1 cellular context compared by ENCODE assay signal in the genomic region with DNA sequence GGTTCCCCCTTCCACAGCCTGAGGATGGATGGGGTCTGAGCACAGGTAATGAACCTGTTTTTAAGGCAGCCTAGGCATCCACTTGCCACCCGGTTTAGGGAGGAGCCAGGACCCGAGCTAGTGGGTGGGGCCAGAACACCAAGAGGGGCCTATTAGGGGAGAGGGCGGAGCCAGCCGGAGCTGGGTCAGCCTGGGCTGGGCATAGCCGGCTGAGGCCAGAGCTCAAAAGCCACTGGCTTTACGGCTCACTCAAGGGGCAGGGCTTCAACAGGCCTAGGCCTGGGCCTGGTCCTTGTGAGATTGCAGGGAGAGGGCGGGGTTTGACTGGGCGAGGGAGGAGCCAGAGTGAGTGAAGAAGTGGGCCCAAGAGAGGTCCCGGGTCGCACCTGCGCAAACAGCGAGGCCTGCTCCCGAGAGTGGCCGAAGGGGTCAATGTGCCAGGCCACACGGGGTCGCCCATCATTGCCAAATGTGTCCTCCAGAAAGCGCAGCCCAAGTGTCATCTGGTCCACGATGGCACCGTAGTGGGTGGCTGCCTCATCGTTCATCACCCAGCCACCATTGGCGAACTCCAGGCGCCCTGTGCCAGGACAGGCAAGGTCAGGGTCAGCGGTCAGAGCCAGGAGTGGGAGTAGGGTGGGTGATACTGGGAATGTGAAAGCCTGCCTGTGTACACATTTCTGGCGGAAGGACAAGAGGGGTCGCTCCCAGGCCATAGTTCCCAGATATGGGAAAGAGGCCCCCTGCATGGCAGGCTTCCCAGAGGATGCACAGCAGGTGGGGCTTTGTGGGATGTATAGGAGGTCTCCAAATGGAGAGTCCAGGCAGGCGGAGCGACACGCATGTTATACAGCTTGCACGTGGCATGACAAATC.
TF ChIP-seq lines count a peak whose summit lies in the region.

No MANE protein-coding gene starts in this region.

TF ChIP-seq in HepG2, 621 proteins besides CTCF, POLR2A, EP300 and RAD21:
- TF ChIP-seq ZFX (CRISPR knock-in tag; IDR thresholded peaks at IDR 0.05; ENCODE audit: low read depth), result peak; percentile 16; the same call in 1 of the 2 replicates
- no peak for TF ChIP-seq RBM39 (IDR thresholded peaks at IDR 0.05; ENCODE audit: low read depth, low read length, poor library complexity, severe bottlenecking)
- TF ChIP-seq DPF2 (CRISPR knock-in tag; IDR thresholded peaks at IDR 0.05; ENCODE audit: borderline replicate concordance, low read depth), result no peak
- no peak for TF ChIP-seq SP2 (CRISPR knock-in tag; IDR thresholded peaks at IDR 0.05)
- TF ChIP-seq SMAD3 (CRISPR knock-in tag; IDR thresholded peaks at IDR 0.05), result no peak
- TF ChIP-seq ZNF367 (CRISPR knock-in tag; IDR thresholded peaks at IDR 0.05; ENCODE audit: borderline replicate concordance), result no peak
- no peak for TF ChIP-seq AKAP8 (CRISPR knock-in tag; IDR thresholded peaks at IDR 0.05)
- no peak for TF ChIP-seq TRAFD1 (CRISPR knock-in tag; IDR thresholded peaks at IDR 0.05; ENCODE audit: borderline replicate concordance)
- no peak for TF ChIP-seq JUN (CRISPR knock-in tag; IDR thresholded peaks at IDR 0.05)
- no peak for TF ChIP-seq MTA3 (CRISPR knock-in tag; IDR thresholded peaks at IDR 0.05)
- TF ChIP-seq ZBTB33 (CRISPR knock-in tag; IDR thresholded peaks at IDR 0.05), result 0 out of 2 replicates have a peak, but pooled peaks have one; percentile 11
- TF ChIP-seq HDAC6 (IDR thresholded peaks at IDR 0.05; ENCODE audit: low read depth, low read length), result no peak
- no peak for TF ChIP-seq THAP11 (CRISPR knock-in tag; IDR thresholded peaks at IDR 0.05)
